22 cellular contexts compared by ENCODE assay signal in the genomic region with DNA sequence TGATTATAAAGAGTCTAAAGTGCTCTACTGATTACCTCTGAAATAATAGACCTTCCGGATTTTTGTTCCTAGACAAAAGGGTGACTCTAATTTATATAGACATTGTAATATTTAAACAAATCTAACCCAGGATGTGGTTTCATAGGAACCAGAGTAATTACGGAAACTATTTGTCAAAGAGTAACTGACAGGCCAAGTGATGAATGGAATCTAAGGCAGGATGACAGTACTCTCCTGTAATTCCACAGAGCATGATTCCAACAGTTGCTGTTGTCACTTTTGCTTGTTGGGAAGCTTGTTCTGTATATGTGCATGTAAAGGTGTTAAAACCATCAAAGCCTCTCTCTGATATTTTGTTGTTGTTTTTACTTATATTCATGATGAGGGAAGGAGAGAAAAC.
A peak's percentile ranks its signal among the peaks of the same experiment; 100 is the strongest.
DNase-seq lines count a peak whose midpoint lies in the region; TF ChIP-seq lines count a peak whose summit lies in the region.
"Had no signal": no experiment of that assay in that cellular context is flagged by ENCODE, and none has a peak within 500 bp of the region (broad histone marks: within the 10 kb centered on the region; RNA-seq: fewer than 3 reads in every experiment).

No MANE protein-coding gene starts in this region.

- peak; percentile 68 for DNase-seq in COLO829 (ENCODE audit: low spot score)
- DNase-seq in M059J (ENCODE audit: low read depth) = peak; percentile 50
- DNase-seq in OCI-LY7 (ENCODE audit: low spot score) = peak; percentile 1
- DNase-seq in glomerular visceral epithelial cell (ENCODE audit: extremely low spot score) = peak; percentile 8
- no peak for DNase-seq in stimulated activated CD4-positive, alpha-beta T cell treated with anti-CD3 and anti-CD28 coated beads, Interleukin-4, amount 100 ng/mL, for 4 hours
- no peak for DNase-seq in mesenchymal stem cell
- DNase-seq in activated naive CD4-positive, alpha-beta T cell treated with Interleukin-2 at 50 U/mL for 16 hours = no peak
- DNase-seq in NCI-H1048 (lab: John Stamatoyannopoulos, UW) = no peak
- DNase-seq: activated CD8-positive, alpha-beta T cell treated with anti-CD3 and anti-CD28 coated beads, Interleukin-2, amount 10 ng/mL, durations not matched to agents 7 days and 5 days; activated naive CD8-positive, alpha-beta T cell treated with anti-CD3 and anti-CD28 coated beads, Interleukin-2, amount 50 U/mL, for 24 hours; caudate nucleus; effector CD8-positive, alpha-beta T cell; head of caudate nucleus; NCI-H1105; NCI-H524 treated with DMSO at 0.1 percent for 48 hours; RPMI8226; stimulated activated CD4-positive, alpha-beta T cell treated with anti-CD3 and anti-CD28 coated beads, Interleukin-4, amount 100 ng/mL, for 24 hours; stimulated activated CD8-positive, alpha-beta memory T cell treated with anti-CD3 and anti-CD28 coated beads, Interleukin-4, amount 100 ng/mL, for 48 hours; T-helper 1 cell; testis; WERI-Rb-1 had no signal

- no peak overlapping the region for H3K18ac ChIP-seq in mesenchymal stem cell (ENCODE audit: low read depth in 1 of 2, low read length in 2 of 2)

- H3K27me3 ChIP-seq in mesenchymal stem cell (ENCODE audit: control insufficient read depth in 1 of 2, insufficient read depth in 1 of 2, low read length in 2 of 2) = no peaks in the 10 kb centered on the region
- H3K27me3 ChIP-seq: testis had no signal

- no peak overlapping the region for H4K8ac ChIP-seq in mesenchymal stem cell (ENCODE audit: low read length)

- POLR2A ChIA-PET in OCI-LY7 (lab: Charles Lee) = interaction anchor here (1.0 kb wide), 1 partner anchor 33 kb away, joined by 3 read pairs; no protein-coding TSS in a partner anchor

- H3K27ac ChIP-seq in OCI-LY7 (ENCODE audit: low read depth, low read length, poor library complexity, severe bottlenecking) (no peak overlapping the region), mesenchymal stem cell (ENCODE audit: low read length, poor library complexity, severe bottlenecking) (no peak overlapping the region)
- H3K27ac ChIP-seq: testis, WERI-Rb-1 had no signal

- no peak overlapping the region for H4K91ac ChIP-seq in mesenchymal stem cell (ENCODE audit: low read length)

- no peak overlapping the region for H3K9ac ChIP-seq in mesenchymal stem cell (ENCODE audit: low read length)

- WGBS in mesenchymal stem cell = 18% methylated on average over 1 of the region's 2 CpGs

- H3K9me2 ChIP-seq in OCI-LY7 (ENCODE audit: insufficient read depth, low read length) = no peaks in the 10 kb centered on the region

- no peak overlapping the region for H3K4me2 ChIP-seq in OCI-LY7 (ENCODE audit: low read length)
- H3K4me2 ChIP-seq in mesenchymal stem cell (ENCODE audit: low read length, poor library complexity, severe bottlenecking) = no peak overlapping the region

- no peak overlapping the region for H3K14ac ChIP-seq in mesenchymal stem cell (ENCODE audit: low read length in 2 of 2)

- H3K23ac ChIP-seq in mesenchymal stem cell (ENCODE audit: low read length in 2 of 2) = no peak overlapping the region

- no peak overlapping the region for H3K4ac ChIP-seq in mesenchymal stem cell (ENCODE audit: low read depth in 1 of 2, low read length in 2 of 2)

- H2BK12ac ChIP-seq in mesenchymal stem cell (ENCODE audit: low read length in 2 of 2) = no peak overlapping the region

- H3K36me3 ChIP-seq in OCI-LY7 (ENCODE audit: insufficient read depth, low read length) (no peaks in the 10 kb centered on the region), mesenchymal stem cell (ENCODE audit: control insufficient read depth in 1 of 2, insufficient read depth in 2 of 2, low read depth in 1 of 2, low read length in 2 of 2) (no peaks in the 10 kb centered on the region)
- H3K36me3 ChIP-seq: WERI-Rb-1 had no signal

- H2BK120ac ChIP-seq in mesenchymal stem cell (ENCODE audit: low read depth, low read length) = no peak overlapping the region

- intact Hi-C loops in OCI-LY7 (cut with micrococcal nuclease; ENCODE audit: unreplicated experiment) = no loop called here

- no peak overlapping the region for H2BK15ac ChIP-seq in mesenchymal stem cell (ENCODE audit: low read depth, poor library complexity, severe bottlenecking)

- BruUV-seq in OCI-LY7 (replicated peaks; lab: Mats Ljungman, UMichigan) = no TSS peak

- H3K4me3 ChIP-seq in OCI-LY7 (ENCODE audit: low read depth, low read length, poor library complexity, severe bottlenecking) (no peak overlapping the region), mesenchymal stem cell (ENCODE audit: insufficient read depth in 1 of 2, low read depth in 1 of 2, low read length in 2 of 2) (no peak overlapping the region)
- H3K4me3 ChIP-seq: K562, testis had no signal

- H4K20me1 ChIP-seq in OCI-LY7 (ENCODE audit: insufficient read depth, low read length) = no peaks in the 10 kb centered on the region

- CTCF ChIA-PET in OCI-LY7 (lab: Charles Lee; ENCODE audit: unreplicated experiment) = no interaction called here

- H2BK5ac ChIP-seq in mesenchymal stem cell (ENCODE audit: low read depth, low read length, poor library complexity, severe bottlenecking) = no peak overlapping the region

- H2AK5ac ChIP-seq in mesenchymal stem cell (ENCODE audit: low read length, severe bottlenecking) = no peak overlapping the region

- TF ChIP-seq CTCF in OCI-LY7 (conservative IDR thresholded peaks at IDR 0.05; ENCODE audit: low read length) = no peak

- H3K9me3 ChIP-seq in OCI-LY7 (ENCODE audit: low read length) = no peaks in the 10 kb centered on the region
- no peaks in the 10 kb centered on the region for H3K9me3 ChIP-seq in mesenchymal stem cell (ENCODE audit: control insufficient read depth, low read length)
- H3K9me3 ChIP-seq: testis had no signal

- no peak overlapping the region for H2AFZ ChIP-seq in OCI-LY7 (ENCODE audit: low read length)
- H2AFZ ChIP-seq in mesenchymal stem cell (ENCODE audit: low read depth, low read length) = no peak overlapping the region

- no peaks in the 10 kb centered on the region for H3K79me2 ChIP-seq in OCI-LY7 (ENCODE audit: insufficient read depth, low read depth, low read length)

- peaks cover 4% of the 10 kb centered on the region for H3K4me1 ChIP-seq in OCI-LY7 (ENCODE audit: insufficient read depth, low read length, poor library complexity, severe bottlenecking)
- H3K4me1 ChIP-seq in mesenchymal stem cell (ENCODE audit: control insufficient read depth, insufficient read depth, low read depth, low read length) = no peaks in the 10 kb centered on the region
- H3K4me1 ChIP-seq: testis had no signal

- no peaks in the 10 kb centered on the region for H3K79me1 ChIP-seq in mesenchymal stem cell (replicated peaks; ENCODE audit: low read length, poor library complexity, severe bottlenecking)

Comparison
In these comparisons a context has a peak if more than half of its experiments do, and no peak if none do; other contexts are left out.
1. DNase-seq: peak in COLO829 (single experiment), M059J (single experiment), OCI-LY7 (single experiment) and glomerular visceral epithelial cell (single experiment); none in stimulated activated CD4-positive, alpha-beta T cell treated with anti-CD3 and anti-CD28 coated beads, Interleukin-4, amount 100 ng/mL, for 4 hours (0 of 2), mesenchymal stem cell (single experiment), activated naive CD4-positive, alpha-beta T cell treated with Interleukin-2 at 50 U/mL for 16 hours (single experiment) and NCI-H1048 (single experiment).